Comparison of ENCODE assay signal across 12 cellular contexts in genomic region chr17:53150101-53150698, GRCh38.
DNase-seq lines count a peak whose midpoint lies in the region; ATAC-seq and TF ChIP-seq lines count a peak whose summit lies in the region.
"Had no signal": no experiment of that assay in that cellular context is flagged by ENCODE, and none has a peak within 500 bp of the region (broad histone marks: within the 10 kb centered on the region; RNA-seq: fewer than 3 reads in every experiment).

No MANE protein-coding gene starts in this region.

- no peaks in the 10 kb centered on the region for H3K27me3 ChIP-seq in psoas muscle (ENCODE audit: insufficient read depth in 3 of 3, low read length in 2 of 3)
- H3K27me3 ChIP-seq: upper lobe of left lung had no signal

- TF ChIP-seq CTCF in psoas muscle (IDR thresholded peaks at IDR 0.05) = peak; percentile 53
- no peak for TF ChIP-seq CTCF in foreskin fibroblast (IDR thresholded peaks at IDR 0.05; ENCODE audit: low read depth, low read length)

- no peaks in the 10 kb centered on the region for H3K36me3 ChIP-seq in psoas muscle (ENCODE audit: insufficient read depth in 1 of 2, low read depth in 1 of 2)
- H3K36me3 ChIP-seq: upper lobe of left lung had no signal

- DNase-seq in NCI-H1694 (lab: John Stamatoyannopoulos, UW) (peak; percentile 7), NCI-H1694 treated with DMSO at 0.1 percent for 48 hours (lab: John Stamatoyannopoulos, UW) (no peak), NCI-H524 (lab: John Stamatoyannopoulos, UW) (peak; percentile 12 to 66), dermis microvascular lymphatic vessel endothelial cell (ENCODE audit: low read depth in 2 of 2) (peak; percentile 18 to 31), psoas muscle (no peak), Right ventricle myocardium superior (no peak), foreskin fibroblast (no peak)
- DNase-seq in central memory CD4-positive, alpha-beta T cell = no peak
- DNase-seq: caudate nucleus, head of caudate nucleus, upper lobe of left lung had no signal

- no peaks in the 10 kb centered on the region for H3K9me3 ChIP-seq in psoas muscle
- H3K9me3 ChIP-seq: upper lobe of left lung had no signal

- no peak overlapping the region for H3K27ac ChIP-seq in psoas muscle
- H3K27ac ChIP-seq: upper lobe of left lung had no signal

- H3K4me1 ChIP-seq in psoas muscle = no peaks in the 10 kb centered on the region
- H3K4me1 ChIP-seq: upper lobe of left lung had no signal

- peak in 1 of 4 donors; percentile 46 for ATAC-seq in psoas muscle
- ATAC-seq in Right ventricle myocardium superior (ENCODE audit: poor library complexity) = no peak
- ATAC-seq: natural killer cell treated with Interleukin-12 subunit alpha and Interleukin-12 subunit beta and Interleukin-15 and Interleukin-18, amount 100 ng/mL, for 72 hours had no signal

- WGBS in psoas muscle, 3 donors = 75 to 85% (median 77%) methylated on average over 2 of the region's 2 CpGs

- H3K4me3 ChIP-seq in psoas muscle = no peak overlapping the region
- no peak overlapping the region for H3K4me3 ChIP-seq in foreskin fibroblast (ENCODE audit: low read depth in 1 of 2, low read length in 2 of 2)
- H3K4me3 ChIP-seq: upper lobe of left lung had no signal

- intact Hi-C loops in psoas muscle (cut with DNase I) (loop anchor here (2.0 to 5.0 kb wide), 4 partner anchors 48 to 768 kb away; no protein-coding TSS in a partner anchor), Right ventricle myocardium superior (cut with DNase I) (no loop called here)

Comparison
In these comparisons a context has a peak if more than half of its experiments do, and no peak if none do; other contexts are left out.
1. DNase-seq: peak in NCI-H1694 (single experiment), NCI-H524 (2 of 2) and dermis microvascular lymphatic vessel endothelial cell (2 of 2); none in NCI-H1694 treated with DMSO at 0.1 percent for 48 hours (single experiment), psoas muscle (0 of 2), Right ventricle myocardium superior (single experiment), foreskin fibroblast (0 of 2) and central memory CD4-positive, alpha-beta T cell (single experiment).